In genomic region chr1:196886560-196886959, GRCh38 we compare ENCODE assay signal across 6 cellular contexts. TPM values are rescaled to one million over a fixed set of nuclear protein-coding genes. Genes with fewer than 3 reads are reported as not detected.
"Had no signal": no experiment of that assay in that cellular context is flagged by ENCODE, and none has a peak within 500 bp of the region (broad histone marks: within the 10 kb centered on the region; RNA-seq: fewer than 3 reads in every experiment).

No MANE protein-coding gene starts in this region.

RNA-seq across cellular contexts. Expression of gene CFHR4, which starts 1.3 kb away (rescaled TPM):
- total RNA-seq: M059J, PC-9, Right ventricle myocardium inferior, RPMI7951, SJCRH30 had no signal

RNA-seq across cellular contexts. Expression of gene CFHR2, which starts 57.0 kb away (rescaled TPM):
- total RNA-seq: M059J, PC-9, Right ventricle myocardium inferior, RPMI7951, SJCRH30, SK-MEL-5 had no signal
